ENCODE assay signal across 1 cellular context in genomic region chr16:68265078-68265925, GRCh38.
TF ChIP-seq lines count a peak whose summit lies in the region.

No MANE protein-coding gene starts in this region.

TF ChIP-seq in HEK293T, 16 proteins besides CTCF, POLR2A, EP300 and RAD21 (continued from another document):
- no peak for TF ChIP-seq SP1 (IDR thresholded peaks at IDR 0.05)
- TF ChIP-seq FOXA1 (IDR thresholded peaks at IDR 0.05) = no peak
- no peak for TF ChIP-seq ZNF384 (IDR thresholded peaks at IDR 0.05)
